18 cellular contexts compared by ENCODE assay signal in the genomic region with DNA sequence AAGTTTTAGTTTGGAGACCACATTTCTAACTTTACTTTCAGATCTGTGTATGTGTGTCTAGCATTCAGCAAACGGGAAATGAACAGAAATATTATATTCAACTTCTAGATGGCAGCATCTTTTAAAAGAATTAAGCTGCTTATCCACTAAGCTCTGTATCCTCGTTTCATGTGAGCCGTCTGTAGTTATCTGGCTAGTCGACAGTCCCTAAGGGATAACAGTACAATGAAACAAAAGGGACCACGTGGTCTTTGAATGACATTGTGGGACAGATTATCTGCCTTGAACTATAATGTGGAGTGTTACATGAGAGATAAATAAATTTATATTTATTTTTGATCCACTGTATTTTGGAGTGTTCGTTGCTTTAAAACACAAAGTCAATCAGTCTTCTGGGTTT.
"Had no signal": no experiment of that assay in that cellular context is flagged by ENCODE, and none has a peak within 500 bp of the region (broad histone marks: within the 10 kb centered on the region; RNA-seq: fewer than 3 reads in every experiment).

No MANE protein-coding gene starts in this region.

- ATAC-seq: heart left ventricle; stimulated activated naive B cell treated with anti-CD40 and anti-IgM and Interleukin-4, amounts not matched to agents 10 μg/mL and 1 μg/mL and 100 μg/mL, for 72 hours; stimulated activated naive CD8-positive, alpha-beta T cell treated with anti-CD3 and anti-CD28 coated beads, Interleukin-15, amount 100 ng/mL, for 72 hours; upper lobe of right lung had no signal

- H3K27ac ChIP-seq: heart left ventricle, neutrophil, sigmoid colon, skin epidermis, tibial nerve, upper lobe of right lung had no signal

- H3K4me3 ChIP-seq: heart left ventricle, sigmoid colon, skin epidermis, testis, tibial nerve, upper lobe of right lung, vagina had no signal

- H3K9me3 ChIP-seq: neutrophil, sigmoid colon, testis, upper lobe of right lung, vagina had no signal

- DNase-seq: effector CD4-positive, alpha-beta T cell; foreskin melanocyte; heart left ventricle; hippocampal formation; kidney glomerular epithelial cell; naive B cell; posterior cingulate gyrus; sigmoid colon; stimulated activated CD4-positive, alpha-beta T cell treated with anti-CD3 and anti-CD28 coated beads, Interleukin-2, amount 100 ng/mL, for 24 hours; stimulated activated CD4-positive, alpha-beta T cell treated with anti-CD3 and anti-CD28 coated beads, Interleukin-4, amount 100 ng/mL, for 4 hours; stimulated activated naive B cell treated with anti-CD40 and anti-IgM and Interleukin-4, amounts not matched to agents 10 μg/mL and 1 μg/mL and 100 μg/mL, for 72 hours; stimulated activated naive CD8-positive, alpha-beta T cell treated with anti-CD3 and anti-CD28 coated beads, Interleukin-15, amount 100 ng/mL, for 72 hours; testis; upper lobe of right lung had no signal

- H3K27me3 ChIP-seq: neutrophil, sigmoid colon, testis, tibial nerve, upper lobe of right lung, vagina had no signal

- H3K36me3 ChIP-seq: heart left ventricle, neutrophil, sigmoid colon, tibial nerve, upper lobe of right lung, vagina had no signal

- H3K4me1 ChIP-seq: heart left ventricle, sigmoid colon, testis, tibial nerve, upper lobe of right lung, vagina had no signal
